Comparison of ENCODE assay signal across 2 cellular contexts in genomic region chrX:19906293-19906692, GRCh38.
TF ChIP-seq lines count a peak whose summit lies in the region.

No MANE protein-coding gene starts in this region.

TF ChIP-seq in liver, 16 proteins besides CTCF, POLR2A, EP300 and RAD21 (continued from another document):
- TF ChIP-seq, protein P1, sequence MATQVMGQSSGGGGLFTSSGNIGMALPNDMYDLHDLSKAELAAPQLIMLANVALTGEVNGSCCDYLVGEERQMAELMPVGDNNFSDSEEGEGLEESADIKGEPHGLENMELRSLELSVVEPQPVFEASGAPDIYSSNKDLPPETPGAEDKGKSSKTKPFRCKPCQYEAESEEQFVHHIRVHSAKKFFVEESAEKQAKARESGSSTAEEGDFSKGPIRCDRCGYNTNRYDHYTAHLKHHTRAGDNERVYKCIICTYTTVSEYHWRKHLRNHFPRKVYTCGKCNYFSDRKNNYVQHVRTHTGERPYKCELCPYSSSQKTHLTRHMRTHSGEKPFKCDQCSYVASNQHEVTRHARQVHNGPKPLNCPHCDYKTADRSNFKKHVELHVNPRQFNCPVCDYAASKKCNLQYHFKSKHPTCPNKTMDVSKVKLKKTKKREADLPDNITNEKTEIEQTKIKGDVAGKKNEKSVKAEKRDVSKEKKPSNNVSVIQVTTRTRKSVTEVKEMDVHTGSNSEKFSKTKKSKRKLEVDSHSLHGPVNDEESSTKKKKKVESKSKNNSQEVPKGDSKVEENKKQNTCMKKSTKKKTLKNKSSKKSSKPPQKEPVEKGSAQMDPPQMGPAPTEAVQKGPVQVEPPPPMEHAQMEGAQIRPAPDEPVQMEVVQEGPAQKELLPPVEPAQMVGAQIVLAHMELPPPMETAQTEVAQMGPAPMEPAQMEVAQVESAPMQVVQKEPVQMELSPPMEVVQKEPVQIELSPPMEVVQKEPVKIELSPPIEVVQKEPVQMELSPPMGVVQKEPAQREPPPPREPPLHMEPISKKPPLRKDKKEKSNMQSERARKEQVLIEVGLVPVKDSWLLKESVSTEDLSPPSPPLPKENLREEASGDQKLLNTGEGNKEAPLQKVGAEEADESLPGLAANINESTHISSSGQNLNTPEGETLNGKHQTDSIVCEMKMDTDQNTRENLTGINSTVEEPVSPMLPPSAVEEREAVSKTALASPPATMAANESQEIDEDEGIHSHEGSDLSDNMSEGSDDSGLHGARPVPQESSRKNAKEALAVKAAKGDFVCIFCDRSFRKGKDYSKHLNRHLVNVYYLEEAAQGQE (IDR thresholded peaks at IDR 0.05) = no peak
- TF ChIP-seq SP1 (IDR thresholded peaks at IDR 0.05) = peak; percentile 18
- TF ChIP-seq ATF3 (IDR thresholded peaks at IDR 0.05) = no peak
- no peak for TF ChIP-seq GABPA (IDR thresholded peaks at IDR 0.05 in 1 of 2, conservative IDR thresholded peaks at IDR 0.05 in 1 of 2)

TF ChIP-seq in HepG2, 621 proteins besides CTCF, POLR2A, EP300 and RAD21 (continued from another document):
- TF ChIP-seq EED (CRISPR knock-in tag; IDR thresholded peaks at IDR 0.05) (no peak), HDAC6 (IDR thresholded peaks at IDR 0.05; ENCODE audit: low read depth, low read length) (no peak), TRIM22 (IDR thresholded peaks at IDR 0.05) (no peak), ZNF761 (CRISPR knock-in tag; conservative IDR thresholded peaks at IDR 0.05) (no peak)
